In the genomic region with DNA sequence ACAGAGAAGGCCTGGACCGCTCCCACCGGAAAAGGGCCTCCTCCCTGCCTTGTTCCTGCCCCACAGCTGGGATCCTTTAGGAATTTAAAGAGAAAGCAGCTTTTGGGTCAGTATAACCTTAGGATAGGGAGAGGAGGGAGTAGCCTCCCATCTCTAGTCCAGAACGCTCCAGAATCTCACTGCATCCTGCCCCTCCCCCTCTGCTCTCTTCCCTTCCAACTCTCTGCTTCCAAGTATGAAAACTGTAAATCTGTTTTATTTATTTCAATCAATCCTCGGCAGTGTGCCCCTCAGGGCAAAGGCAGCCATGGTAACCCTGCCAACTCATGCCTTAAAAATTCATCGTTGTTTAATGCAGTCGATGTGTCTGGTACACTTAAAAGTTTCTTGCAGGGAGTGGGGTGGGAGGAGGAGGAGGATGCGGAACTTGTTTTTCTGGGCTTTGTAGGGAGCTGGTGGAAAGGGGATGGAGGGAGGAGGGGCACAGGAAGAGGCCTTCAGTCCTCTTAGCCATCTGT, we compare ENCODE assay signal across 9 cellular contexts. TPM values are rescaled to one million over a fixed set of nuclear protein-coding genes. Genes with fewer than 3 reads are reported as not detected.
A peak's percentile ranks its signal among the peaks of the same experiment; 100 is the strongest.
DNase-seq lines count a peak whose midpoint lies in the region; ATAC-seq and TF ChIP-seq lines count a peak whose summit lies in the region.
"Had no signal": no experiment of that assay in that cellular context is flagged by ENCODE, and none has a peak within 500 bp of the region (broad histone marks: within the 10 kb centered on the region; RNA-seq: fewer than 3 reads in every experiment).

No MANE protein-coding gene starts in this region.

- no peak for TF ChIP-seq POLR2A in lower leg skin (IDR thresholded peaks at IDR 0.05)

- H3K27ac Mint-ChIP-seq in Calu3 (ENCODE audit: unreplicated experiment) = peak overlapping the region; percentile 32

- DNase-seq in Calu3 (peak; percentile 61), SK-N-MC (ENCODE audit: low read depth, low spot score) (no peak), fibroblast of lung (ENCODE audit: low read depth in 2 of 2) (peak; percentile 67 to 97), renal cortical epithelial cell (ENCODE audit: low read depth) (peak; percentile 88), lower leg skin (ENCODE audit: low spot score in 2 of 2) (no peak)
- no peak for DNase-seq in stimulated activated CD4-positive, alpha-beta T cell treated with anti-CD3 and anti-CD28 coated beads, Interleukin-4, amount 100 ng/mL, for 4 hours
- no peak for DNase-seq in activated CD4-positive, alpha-beta T cell treated with anti-CD3 and anti-CD28 coated beads, Interleukin-2, amount 50 U/mL, for 48 hours

- H3K4me1 Mint-ChIP-seq in Calu3 (ENCODE audit: low read depth, unreplicated experiment) = peaks cover 33% of the 10 kb centered on the region

- no peaks in the 10 kb centered on the region for H3K79me2 ChIP-seq in fibroblast of lung (ENCODE audit: control insufficient read depth, insufficient read depth, low read length)

- WGBS in lower leg skin, 2 donors = 15 to 19% methylated on average over 7 of the region's 7 CpGs

- ATAC-seq in GM18520 (IDR thresholded peaks at IDR 0.05; ENCODE audit: unreplicated experiment) = no peak
- ATAC-seq: K562 had no signal

- intact Hi-C loops in Calu3 (cut with micrococcal nuclease; ENCODE audit: unreplicated experiment) (loop anchor here (5.0 kb wide), 2 partner anchors 40 to 65 kb away; no protein-coding TSS in a partner anchor), lower leg skin (cut with DNase I; ENCODE audit: low total_unique reads) (no loop called here)

- H3K36me3 ChIP-seq in SK-N-MC (ENCODE audit: insufficient read depth, low read length) = no peaks in the 10 kb centered on the region
- no peaks in the 10 kb centered on the region for H3K36me3 ChIP-seq in fibroblast of lung (ENCODE audit: control insufficient read depth, insufficient read depth, low read length)

- H3K27me3 Mint-ChIP-seq in Calu3 (ENCODE audit: unreplicated experiment) = no peaks in the 10 kb centered on the region

- BruUV-seq in Calu3 (replicated peaks; lab: Mats Ljungman, UMichigan) = no TSS peak

- H3K4me1 ChIP-seq in fibroblast of lung (ENCODE audit: control insufficient read depth, extremely low read depth, insufficient read depth, low read length) = peaks cover 47% of the 10 kb centered on the region

- H3K4me3 ChIP-seq in SK-N-MC (no peak overlapping the region), fibroblast of lung (replicated peaks in 1 of 4; ENCODE audit: control extremely low read depth in 1 of 4, insufficient read depth in 1 of 4, low read depth in 3 of 4, low read length in 4 of 4) (no peak overlapping the region), lower leg skin (ENCODE audit: low read depth, poor library complexity, severe bottlenecking) (no peak overlapping the region)
- H3K4me3 ChIP-seq: K562 had no signal

- peak overlapping the region; percentile 51 for H3K4me2 ChIP-seq in fibroblast of lung (ENCODE audit: extremely low read depth, insufficient read depth, low read length)

- H3K27me3 ChIP-seq in fibroblast of lung (ENCODE audit: control insufficient read depth, insufficient read depth, low read length) = no peaks in the 10 kb centered on the region

- no peak overlapping the region for H2AFZ ChIP-seq in fibroblast of lung (ENCODE audit: low read length)

- H3K9me3 ChIP-seq in SK-N-MC (ENCODE audit: low read depth, low read length) (no peaks in the 10 kb centered on the region), fibroblast of lung (ENCODE audit: control insufficient read depth, insufficient read depth, low read depth, low read length) (no peaks in the 10 kb centered on the region)

- no peaks in the 10 kb centered on the region for H3K9me3 Mint-ChIP-seq in Calu3 (ENCODE audit: low read depth, unreplicated experiment)

- H3K9ac ChIP-seq in SK-N-MC (ENCODE audit: insufficient read length) (no peak overlapping the region), fibroblast of lung (ENCODE audit: insufficient read depth, low read length) (no peak overlapping the region)

- H3K4me3 Mint-ChIP-seq in Calu3 (ENCODE audit: low read depth, unreplicated experiment) = no peak overlapping the region

- H4K20me1 ChIP-seq in fibroblast of lung (ENCODE audit: control insufficient read depth, extremely low read depth, insufficient read depth, low read length) = no peaks in the 10 kb centered on the region

- H3K36me3 Mint-ChIP-seq in Calu3 (ENCODE audit: insufficient read depth, unreplicated experiment) = peaks cover 18% of the 10 kb centered on the region

- no peak for TF ChIP-seq CTCF in Calu3 (IDR thresholded peaks at IDR 0.05; ENCODE audit: unreplicated experiment)
- TF ChIP-seq CTCF in fibroblast of lung (conservative IDR thresholded peaks at IDR 0.05 in 1 of 2, IDR thresholded peaks at IDR 0.05 in 1 of 2; ENCODE audit: low read depth in 1 of 2, low read length in 2 of 2) = no peak
- TF ChIP-seq CTCF in lower leg skin (IDR thresholded peaks at IDR 0.05) = no peak

- H3K27ac ChIP-seq in SK-N-MC (peak overlapping the region; percentile 76; the same call in 1 of the 2 replicates), fibroblast of lung (ENCODE audit: insufficient read depth, low read length) (peak overlapping the region; percentile 97)

- CTCF ChIA-PET in Calu3 (lab: Charles Lee) = interaction anchor here (0.7 kb wide), 1 partner anchor 11 kb away, joined by 3 read pairs; no protein-coding TSS in a partner anchor

RNA-seq across cellular contexts. Expression of gene MTSS2, which starts 21.2 kb away (rescaled TPM):
- total RNA-seq in Calu3 (2022) (27.1 and 28.3 TPM in 2 replicates), fibroblast of lung (81.7 and 126 TPM in 2 replicates), renal cortical epithelial cell (9.7 and 33.2 TPM in 2 replicates), lower leg skin (10 to 100 TPM; 18.4 to 55.5 (median 25.2) TPM)
- 90.4 and 131 TPM in 2 replicates for polyA plus RNA-seq in fibroblast of lung
- polyA plus RNA-seq in fibroblast of lung (2012) = 128 and 258 TPM in 2 replicates
- 86.5 and 259 TPM in 2 replicates for polyA minus RNA-seq in fibroblast of lung (ENCODE audit: low replicate concordance)

Comparison
In these comparisons a context has a peak if more than half of its experiments do, and no peak if none do; other contexts are left out.
1. DNase-seq: peak in Calu3 (single experiment), fibroblast of lung (2 of 2) and renal cortical epithelial cell (single experiment); none in SK-N-MC (single experiment), stimulated activated CD4-positive, alpha-beta T cell treated with anti-CD3 and anti-CD28 coated beads, Interleukin-4, amount 100 ng/mL, for 4 hours (0 of 2), lower leg skin (0 of 2) and activated CD4-positive, alpha-beta T cell treated with anti-CD3 and anti-CD28 coated beads, Interleukin-2, amount 50 U/mL, for 48 hours (0 of 2).